ENCODE assay signal across 8 cellular contexts in the genomic region with DNA sequence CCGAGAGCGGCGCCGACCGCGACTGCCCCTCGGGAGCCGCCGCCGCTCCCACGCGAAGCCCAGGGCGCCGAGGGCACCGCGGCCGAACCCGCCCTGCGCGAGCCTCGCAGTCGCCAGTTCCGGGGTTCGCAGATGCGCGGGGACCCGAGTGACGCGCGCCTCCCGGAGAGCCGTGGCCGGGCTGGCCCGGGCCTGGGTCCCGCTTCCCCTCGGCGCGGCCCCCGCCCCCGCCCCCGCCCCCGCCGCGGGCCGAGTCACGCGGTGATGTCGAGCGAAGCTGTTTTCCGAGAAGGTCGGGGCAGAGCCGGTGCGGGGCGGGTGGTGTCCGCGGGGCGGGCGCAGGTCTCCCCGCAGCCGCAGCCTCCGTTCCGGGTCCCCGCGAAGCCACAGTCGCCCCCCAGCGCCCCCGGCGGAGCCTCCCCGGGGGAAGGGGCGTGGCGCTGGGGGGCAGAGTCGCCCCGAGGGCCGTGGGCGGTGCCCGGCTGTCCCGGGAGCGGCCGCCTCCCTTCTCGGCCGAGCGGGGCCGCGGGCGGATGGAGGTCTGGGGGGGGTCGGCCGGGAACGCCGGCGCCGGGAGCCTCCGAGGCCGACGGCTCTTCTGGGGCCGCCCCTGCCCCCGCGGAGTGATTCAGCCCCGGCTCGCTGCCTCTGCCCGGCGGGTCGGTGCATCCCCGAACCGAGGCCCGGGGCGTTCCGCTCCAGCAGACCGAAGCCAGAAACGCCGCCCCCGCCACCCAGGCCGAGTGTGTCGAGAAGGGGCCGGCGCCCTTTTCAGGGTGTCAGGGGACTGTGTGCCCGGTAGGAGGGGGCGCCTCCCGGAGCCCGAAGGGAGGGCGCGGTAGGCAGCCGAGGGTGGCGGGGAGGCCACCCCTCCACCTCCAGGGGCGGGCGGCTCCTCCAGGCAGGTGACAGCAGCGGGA. TPM values are rescaled to one million over a fixed set of nuclear protein-coding genes. Genes with fewer than 3 reads are reported as not detected.
DNase-seq lines count a peak whose midpoint lies in the region; TF ChIP-seq lines count a peak whose summit lies in the region.

No MANE protein-coding gene starts in this region.

- no peaks in the 10 kb centered on the region for H3K36me3 Mint-ChIP-seq in nephron progenitor cell (ENCODE audit: low read depth)

- WGBS in esophagus squamous epithelium, 2 donors, result 0% methylated on average over 4 of the region's 126 CpGs; no CpG with 5 or more reads in 1 of the 2 donors

- H3K9me3 Mint-ChIP-seq in nephron progenitor cell, result no peaks in the 10 kb centered on the region

- peaks cover 7% of the 10 kb centered on the region for H3K4me1 ChIP-seq in HEK293 (ENCODE audit: control insufficient read depth, insufficient read depth, low read length)
- peaks cover 38 to 78% (median 53%) of the 10 kb centered on the region in 3 donors for H3K4me1 ChIP-seq in esophagus squamous epithelium
- peaks cover 66% of the 10 kb centered on the region for H3K4me1 ChIP-seq in vagina

- peaks cover 0 to 12% of the 10 kb centered on the region in 2 experiments; a peak in 1 of 3 replicates for H3K36me3 ChIP-seq in HEK293 (ENCODE audit: control insufficient read depth in 2 of 2, insufficient read depth in 1 of 2, low read length in 2 of 2)
- H3K36me3 ChIP-seq in esophagus squamous epithelium, result peaks cover 0 to 32% (median 0%) of the 10 kb centered on the region in 3 donors
- peaks cover 0 to 9% of the 10 kb centered on the region in 2 donors for H3K36me3 ChIP-seq in vagina

- intact Hi-C loops in esophagus squamous epithelium (cut with DNase I), result no loop called here
- intact Hi-C loops in vagina (cut with DNase I), result loop anchor here (1.0 kb wide), 1 partner anchor 30 kb away; no protein-coding TSS in a partner anchor

- H3K27me3 Mint-ChIP-seq in nephron progenitor cell (ENCODE audit: low read depth, poor library complexity), result peaks cover 51% of the 10 kb centered on the region

- peak in 1 of 4 donors; percentile 38 for TF ChIP-seq POLR2A in esophagus squamous epithelium (IDR thresholded peaks at IDR 0.05)
- TF ChIP-seq POLR2A in vagina (IDR thresholded peaks at IDR 0.05), result peak in 1 of 2 donors; percentile 37

- CTCF ChIA-PET in AG04450 (lab: Charles Lee) (no interaction called here), HEK293 (lab: Yijun Ruan, JAX) (no interaction called here)

- H3K27me3 ChIP-seq in AG04450 (ENCODE audit: control insufficient read depth, insufficient read depth, low read length), result peaks cover 9% of the 10 kb centered on the region
- H3K27me3 ChIP-seq in esophagus squamous epithelium, result peaks cover 0 to 42% (median 0%) of the 10 kb centered on the region in 4 donors
- no peaks in the 10 kb centered on the region for H3K27me3 ChIP-seq in vagina

- H3K9me3 ChIP-seq in AG04450 (ENCODE audit: control insufficient read depth, insufficient read depth, low read length), result no peaks in the 10 kb centered on the region; the same call in 1 of the 2 replicates
- H3K9me3 ChIP-seq in HEK293 (ENCODE audit: control insufficient read depth, insufficient read depth, low read depth, low read length), result no peaks in the 10 kb centered on the region
- no peaks in the 10 kb centered on the region for H3K9me3 ChIP-seq in esophagus squamous epithelium
- H3K9me3 ChIP-seq in vagina, result no peaks in the 10 kb centered on the region

- DNase-seq in AG04450 (ENCODE audit: low read depth, low spot score), result no peak
- peak; percentile 21 to 37 for DNase-seq in activated CD8-positive, alpha-beta memory T cell treated with anti-CD3 and anti-CD28 coated beads for 4 hours (ENCODE audit: low read depth in 2 of 2)
- no peak for DNase-seq in esophagus squamous epithelium (lab: John Stamatoyannopoulos, UW)
- peak; percentile 68 for DNase-seq in nephron progenitor cell
- no peak for DNase-seq in vagina (ENCODE audit: extremely low spot score in 2 of 2)
- DNase-seq in NCI-H1436 (lab: John Stamatoyannopoulos, UW), result no peak
- DNase-seq in NCI-H446 treated with DMSO at 0.1 percent for 48 hours (lab: John Stamatoyannopoulos, UW), result no peak

- peaks cover 43% of the 10 kb centered on the region for H3K4me1 Mint-ChIP-seq in nephron progenitor cell

- H3K27ac Mint-ChIP-seq in nephron progenitor cell, result no peak overlapping the region

- POLR2A ChIA-PET in AG04450 (lab: Yijun Ruan, JAX) (no interaction called here), HEK293 (lab: Yijun Ruan, JAX) (no interaction called here)

- H3K4me3 ChIP-seq in AG04450 (ENCODE audit: low read depth, low read length) (peak overlapping the region; percentile 62), HEK293 (ENCODE audit: low read depth, low read length) (peak overlapping the region; percentile 43), esophagus squamous epithelium (peak overlapping the region; percentile 56 to 91 (median 75)), vagina (peak overlapping the region; percentile 56 to 74)

- no peak overlapping the region for H3K4me3 Mint-ChIP-seq in nephron progenitor cell

- no peak overlapping the region for H3K27ac ChIP-seq in AG04450 (ENCODE audit: low read depth, low read length)
- H3K27ac ChIP-seq in HEK293 (ENCODE audit: extremely low read depth, low read depth, low read length), result no peak overlapping the region; the same call in 1 of the 2 replicates
- peak overlapping the region; percentile 88 to 95 (median 92) for H3K27ac ChIP-seq in esophagus squamous epithelium
- H3K27ac ChIP-seq in vagina, result peak overlapping the region; percentile 86

- TF ChIP-seq CTCF in AG04450 (IDR thresholded peaks at IDR 0.05; ENCODE audit: low read depth, low read length) (no peak), HEK293 (tag by site-specific recombination; IDR thresholded peaks at IDR 0.05) (no peak), esophagus squamous epithelium (IDR thresholded peaks at IDR 0.05) (no peak), nephron progenitor cell (IDR thresholded peaks at IDR 0.05) (no peak), vagina (IDR thresholded peaks at IDR 0.05) (no peak)

TF ChIP-seq in HEK293, 187 proteins besides CTCF, POLR2A, EP300 and RAD21 (continues in another document):
- TF ChIP-seq FEZF1 (tag by site-specific recombination; IDR thresholded peaks at IDR 0.05) (no peak), ZNF175 (tag by site-specific recombination; IDR thresholded peaks at IDR 0.05) (no peak), SCRT2 (tag by site-specific recombination; IDR thresholded peaks at IDR 0.05) (no peak), ZNF16 (tag by site-specific recombination; IDR thresholded peaks at IDR 0.05; ENCODE audit: low read depth) (no peak), SCRT1 (tag by site-specific recombination; IDR thresholded peaks at IDR 0.05; ENCODE audit: borderline replicate concordance) (no peak), HOXC10 (CRISPR knock-in tag; IDR thresholded peaks at IDR 0.05) (no peak), ZNF2 (tag by site-specific recombination; IDR thresholded peaks at IDR 0.05) (no peak), KLF10 (tag by site-specific recombination; IDR thresholded peaks at IDR 0.05) (peak; percentile 47; the same call in 1 of the 2 replicates), ZNF660 (tag by site-specific recombination; IDR thresholded peaks at IDR 0.05) (0 out of 2 replicates have a peak, but pooled peaks have one; percentile 16), ZBTB8A (tag by site-specific recombination; IDR thresholded peaks at IDR 0.05) (peak; percentile 85), ZNF600 (tag by site-specific recombination; IDR thresholded peaks at IDR 0.05) (peak; percentile 36; the same call in 1 of the 2 replicates), ZNF248 (tag by site-specific recombination; IDR thresholded peaks at IDR 0.05) (no peak), ZNF341 (tag by site-specific recombination; IDR thresholded peaks at IDR 0.05; ENCODE audit: low read depth) (peak; percentile 78), TCF7L2 (IDR thresholded peaks at IDR 0.05; ENCODE audit: borderline replicate concordance, low read depth, low read length) (no peak), ZNF473 (tag by site-specific recombination; IDR thresholded peaks at IDR 0.05) (no peak)
- TF ChIP-seq, protein P1, sequence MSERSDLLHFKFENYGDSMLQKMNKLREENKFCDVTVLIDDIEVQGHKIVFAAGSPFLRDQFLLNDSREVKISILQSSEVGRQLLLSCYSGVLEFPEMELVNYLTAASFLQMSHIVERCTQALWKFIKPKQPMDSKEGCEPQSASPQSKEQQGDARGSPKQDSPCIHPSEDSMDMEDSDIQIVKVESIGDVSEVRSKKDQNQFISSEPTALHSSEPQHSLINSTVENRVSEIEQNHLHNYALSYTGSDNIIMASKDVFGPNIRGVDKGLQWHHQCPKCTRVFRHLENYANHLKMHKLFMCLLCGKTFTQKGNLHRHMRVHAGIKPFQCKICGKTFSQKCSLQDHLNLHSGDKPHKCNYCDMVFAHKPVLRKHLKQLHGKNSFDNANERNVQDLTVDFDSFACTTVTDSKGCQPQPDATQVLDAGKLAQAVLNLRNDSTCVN (tag by site-specific recombination; optimal IDR thresholded peaks at IDR 0.05), result peak; percentile 36
- TF ChIP-seq, protein P2, sequence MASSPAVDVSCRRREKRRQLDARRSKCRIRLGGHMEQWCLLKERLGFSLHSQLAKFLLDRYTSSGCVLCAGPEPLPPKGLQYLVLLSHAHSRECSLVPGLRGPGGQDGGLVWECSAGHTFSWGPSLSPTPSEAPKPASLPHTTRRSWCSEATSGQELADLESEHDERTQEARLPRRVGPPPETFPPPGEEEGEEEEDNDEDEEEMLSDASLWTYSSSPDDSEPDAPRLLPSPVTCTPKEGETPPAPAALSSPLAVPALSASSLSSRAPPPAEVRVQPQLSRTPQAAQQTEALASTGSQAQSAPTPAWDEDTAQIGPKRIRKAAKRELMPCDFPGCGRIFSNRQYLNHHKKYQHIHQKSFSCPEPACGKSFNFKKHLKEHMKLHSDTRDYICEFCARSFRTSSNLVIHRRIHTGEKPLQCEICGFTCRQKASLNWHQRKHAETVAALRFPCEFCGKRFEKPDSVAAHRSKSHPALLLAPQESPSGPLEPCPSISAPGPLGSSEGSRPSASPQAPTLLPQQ (tag by site-specific recombination; IDR thresholded peaks at IDR 0.05), result no peak
- TF ChIP-seq, protein P3, sequence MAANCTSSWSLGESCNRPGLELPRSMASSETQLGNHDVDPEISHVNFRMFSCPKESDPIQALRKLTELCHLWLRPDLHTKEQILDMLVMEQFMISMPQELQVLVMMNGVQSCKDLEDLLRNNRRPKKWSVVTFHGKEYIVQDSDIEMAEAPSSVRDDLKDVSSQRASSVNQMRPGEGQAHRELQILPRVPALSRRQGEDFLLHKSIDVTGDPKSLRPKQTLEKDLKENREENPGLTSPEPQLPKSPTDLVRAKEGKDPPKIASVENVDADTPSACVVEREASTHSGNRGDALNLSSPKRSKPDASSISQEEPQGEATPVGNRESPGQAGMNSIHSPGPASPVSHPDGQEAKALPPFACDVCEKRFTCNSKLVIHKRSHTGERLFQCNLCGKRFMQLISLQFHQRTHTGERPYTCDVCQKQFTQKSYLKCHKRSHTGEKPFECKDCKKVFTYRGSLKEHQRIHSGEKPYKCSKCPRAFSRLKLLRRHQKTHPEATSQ (tag by site-specific recombination; IDR thresholded peaks at IDR 0.05), result no peak

RNA-seq across cellular contexts. Expression of a gene that starts 1.5 kb away (rescaled TPM):
- 10.9 and 17.2 TPM in 2 replicates for polyA plus RNA-seq in AG04450 (2011; rRNA removed)
- polyA minus RNA-seq in AG04450 (2011; rRNA and poly(A)+ RNA removed), result 5.9 and 6.7 TPM in 2 replicates
- total RNA-seq in esophagus squamous epithelium, result 100 to 1,000 TPM in 1 of 4 donors, 10 to 100 TPM in 3; 80.3 to 137 (median 87.7) TPM
- total RNA-seq in vagina, result 156 TPM

Comparison
In these comparisons a context has a peak if more than half of its experiments do, and no peak if none do; other contexts are left out.
1. DNase-seq: peak in activated CD8-positive, alpha-beta memory T cell treated with anti-CD3 and anti-CD28 coated beads for 4 hours (2 of 2) and nephron progenitor cell (single experiment); none in AG04450 (single experiment), esophagus squamous epithelium (single experiment), vagina (0 of 2), NCI-H1436 (single experiment) and NCI-H446 treated with DMSO at 0.1 percent for 48 hours (single experiment).
2. H3K27ac ChIP-seq: peak in esophagus squamous epithelium (4 of 4) and vagina (single experiment); none in AG04450 (single experiment) and HEK293 (single experiment).
3. Peak in every context shown above with its lines, with median percentiles within 50 percentile points of each other: H3K4me3 ChIP-seq.